Comparison of ENCODE assay signal across 8 cellular contexts in genomic region chr17:51260237-51260959, GRCh38. TPM values are rescaled to one million over a fixed set of nuclear protein-coding genes. Genes with fewer than 3 reads are reported as not detected.
DNase-seq lines count a peak whose midpoint lies in the region; ATAC-seq and TF ChIP-seq lines count a peak whose summit lies in the region.

UTP18 (plus strand) TSS chr17:51260546; CDS start chr17:51260585, 39 bp downstream.

- DNase-seq in NCI-H1105 (lab: John Stamatoyannopoulos, UW) (peak; percentile 93), SKM-1 (lab: John Stamatoyannopoulos, UW; ENCODE audit: unreplicated experiment) (peak; percentile 95), glutamatergic neuron (peak; percentile 97), osteoblast (ENCODE audit: insufficient read length, low spot score, missing footprints) (peak; percentile 99), testis (peak; percentile 96)
- peak; percentile 92 to 97 for DNase-seq in activated naive CD4-positive, alpha-beta T cell treated with anti-CD3 and anti-CD28 coated beads, Interleukin-2, amount 50 U/mL, for 72 hours (ENCODE audit: low spot score in 2 of 2)

- peaks cover 25 to 29% of the 10 kb centered on the region in 2 donors for H3K36me3 Mint-ChIP-seq in activated naive CD4-positive, alpha-beta T cell treated with anti-CD3 and anti-CD28 coated beads, Interleukin-2, amount 50 U/mL, for 72 hours
- H3K36me3 Mint-ChIP-seq in glutamatergic neuron (ENCODE audit: unreplicated experiment): no peaks in the 10 kb centered on the region

- H3K27ac ChIP-seq in osteoblast (ENCODE audit: low read depth, low read length) (peak within 1 kb of the TSS; percentile 100), testis (peak within 1 kb of the TSS; percentile 96 to 98)

- H3K9me3 ChIP-seq in osteoblast (ENCODE audit: low read depth, low read length): no peaks in the 10 kb centered on the region
- no peaks in the 10 kb centered on the region for H3K9me3 ChIP-seq in testis

- H3K4me1 Mint-ChIP-seq in glutamatergic neuron (ENCODE audit: low read depth, unreplicated experiment): peaks cover 18% of the 10 kb centered on the region

- peak; percentile 77 for ATAC-seq in HG02642 (IDR thresholded peaks at IDR 0.05; ENCODE audit: poor library complexity, unreplicated experiment)
- ATAC-seq in activated naive CD4-positive, alpha-beta T cell treated with anti-CD3 and anti-CD28 coated beads, Interleukin-2, amount 50 U/mL, for 72 hours: peak; percentile 86 to 89

- peak within 1 kb of the TSS; percentile 98 for H3K4me2 ChIP-seq in osteoblast (ENCODE audit: insufficient read depth, low read length)

- TF ChIP-seq CTCF in glutamatergic neuron (IDR thresholded peaks at IDR 0.05; ENCODE audit: partially characterized antibody, unreplicated experiment) (no peak), osteoblast (IDR thresholded peaks at IDR 0.05; ENCODE audit: extremely low read depth, low read depth, low read length) (no peak), testis (IDR thresholded peaks at IDR 0.05) (peak in 1 of 3 experiments; percentile 23)

- H3K27me3 Mint-ChIP-seq in glutamatergic neuron (ENCODE audit: unreplicated experiment): peaks cover 10% of the 10 kb centered on the region

- peak within 1 kb of the TSS; percentile 96 for H2AFZ ChIP-seq in osteoblast (ENCODE audit: low read length)

- peak within 1 kb of the TSS; percentile 86 for H3K4me3 ChIP-seq in osteoblast (ENCODE audit: insufficient read depth, low read length)
- peak within 1 kb of the TSS; percentile 97 to 100 for H3K4me3 ChIP-seq in testis

- H3K27ac Mint-ChIP-seq in activated naive CD4-positive, alpha-beta T cell treated with anti-CD3 and anti-CD28 coated beads, Interleukin-2, amount 50 U/mL, for 72 hours: peak within 1 kb of the TSS; percentile 97 to 98
- H3K27ac Mint-ChIP-seq in glutamatergic neuron (ENCODE audit: unreplicated experiment): peak within 1 kb of the TSS; percentile 97

- H3K79me2 ChIP-seq in osteoblast (ENCODE audit: insufficient read depth, low read length): peaks cover 91% of the 10 kb centered on the region

- H3K27me3 ChIP-seq in osteoblast (ENCODE audit: insufficient read depth, low read length) (no peaks in the 10 kb centered on the region), testis (no peaks in the 10 kb centered on the region)

- WGBS in testis, 2 donors: 0 to 1% methylated on average over 43 to 72 of the region's 82 CpGs

- H3K4me1 ChIP-seq in osteoblast (ENCODE audit: insufficient read depth, low read length) (peaks cover 24% of the 10 kb centered on the region), testis (peaks cover 27% of the 10 kb centered on the region)

- no peaks in the 10 kb centered on the region for H3K9me3 Mint-ChIP-seq in activated naive CD4-positive, alpha-beta T cell treated with anti-CD3 and anti-CD28 coated beads, Interleukin-2, amount 50 U/mL, for 72 hours
- peaks cover 11% of the 10 kb centered on the region for H3K9me3 Mint-ChIP-seq in glutamatergic neuron (ENCODE audit: unreplicated experiment)

- peak within 1 kb of the TSS; percentile 88 for H3K4me3 Mint-ChIP-seq in glutamatergic neuron (ENCODE audit: unreplicated experiment)

- peaks cover 24% of the 10 kb centered on the region for H4K20me1 ChIP-seq in osteoblast (ENCODE audit: insufficient read depth, low read length)

- intact Hi-C loops in testis (cut with DNase I; ENCODE audit: low total_unique reads): no loop called here

- H3K36me3 ChIP-seq in osteoblast (ENCODE audit: insufficient read depth, low read length): peaks cover 14% of the 10 kb centered on the region
- no peaks in the 10 kb centered on the region for H3K36me3 ChIP-seq in testis (ENCODE audit: low read depth, missing control alignments)

- TF ChIP-seq POLR2A in GM10847 (IDR thresholded peaks at IDR 0.05; ENCODE audit: extremely low read depth, insufficient read length): peak; percentile 49
- no peak for TF ChIP-seq POLR2A in testis (IDR thresholded peaks at IDR 0.05)

RNA-seq across cellular contexts. Expression of gene UTP18, which starts in this region (rescaled TPM):
- total RNA-seq in activated naive CD4-positive, alpha-beta T cell treated with anti-CD3 and anti-CD28 coated beads, Interleukin-2, amount 50 U/mL, for 72 hours: 10 to 100 TPM; 44.1 to 56.3 TPM
- 23.9 TPM for total RNA-seq in glutamatergic neuron (ENCODE audit: unreplicated experiment)
- total RNA-seq in osteoblast: 31.5 and 38.0 TPM in 2 replicates
- 10 to 100 TPM; 59.2 to 71.2 TPM for total RNA-seq in testis
- polyA plus RNA-seq in testis (ENCODE audit: insufficient read depth, low read depth, low replicate concordance): 129 TPM

Comparison
In these comparisons a context has a peak if more than half of its experiments do, and no peak if none do; other contexts are left out.
1. Peak in every context shown above with its lines: DNase-seq, ATAC-seq, H3K4me3 ChIP-seq and H3K27ac ChIP-seq.